8 cellular contexts compared by ENCODE assay signal in the genomic region with DNA sequence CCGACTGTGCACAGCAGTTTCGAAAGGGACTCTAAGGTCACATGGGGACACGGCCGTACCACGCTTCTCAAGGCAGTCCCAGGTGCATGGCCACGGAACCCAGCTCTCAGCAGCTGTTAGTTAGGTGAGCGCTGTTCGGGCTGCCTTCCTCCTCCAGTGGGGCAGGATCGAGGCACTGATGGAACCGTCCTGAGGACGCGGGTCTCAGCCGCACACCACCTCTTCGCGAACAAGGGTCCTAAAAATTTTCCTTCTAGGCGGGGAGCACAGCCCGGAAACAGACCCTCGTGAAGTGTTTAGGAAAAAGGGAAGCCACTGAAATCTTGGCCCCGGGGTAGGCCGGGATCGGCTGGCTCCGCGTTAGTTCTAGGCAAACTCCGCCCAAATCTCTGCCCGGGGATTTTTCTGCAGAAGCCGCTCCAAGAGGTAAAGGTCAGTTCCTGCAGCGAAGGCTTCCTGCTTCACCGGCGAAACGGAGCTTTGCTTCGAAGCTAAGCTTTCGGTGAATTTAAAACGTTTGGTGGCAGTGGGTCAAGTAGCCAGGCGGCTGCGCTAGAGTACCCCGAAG. TPM values are rescaled to one million over a fixed set of nuclear protein-coding genes. Genes with fewer than 3 reads are reported as not detected.
A peak's percentile ranks its signal among the peaks of the same experiment; 100 is the strongest.
DNase-seq lines count a peak whose midpoint lies in the region; ATAC-seq and TF ChIP-seq lines count a peak whose summit lies in the region.

No MANE protein-coding gene starts in this region.

- POLR2A ChIA-PET in BJ (lab: Charles Lee), result no interaction called here

- H3K27ac Mint-ChIP-seq in activated naive CD4-positive, alpha-beta T cell treated with anti-CD3 and anti-CD28 coated beads, Interleukin-2, amount 50 U/mL, for 72 hours, result no peak overlapping the region

- no peak for DNase-seq in BJ (ENCODE audit: low read depth)
- DNase-seq in activated naive CD4-positive, alpha-beta T cell treated with anti-CD3 and anti-CD28 coated beads, Interleukin-2, amount 50 U/mL, for 72 hours (ENCODE audit: low spot score in 2 of 2), result peak in 1 of 2 donors; percentile 8
- DNase-seq in activated CD8-positive, alpha-beta memory T cell treated with anti-CD3 and anti-CD28 coated beads, Interleukin-2, amount 50 U/mL, for 4 hours, result no peak
- no peak for DNase-seq in central memory CD4-positive, alpha-beta T cell

- no peaks in the 10 kb centered on the region for H3K9me3 Mint-ChIP-seq in activated naive CD4-positive, alpha-beta T cell treated with anti-CD3 and anti-CD28 coated beads, Interleukin-2, amount 50 U/mL, for 72 hours

- H3K27me3 ChIP-seq in BJ (ENCODE audit: control insufficient read depth, insufficient read depth, low read length), result peaks cover 40% of the 10 kb centered on the region
- H3K27me3 ChIP-seq in HUES64 (ENCODE audit: insufficient read depth, low read length), result peaks cover 87% of the 10 kb centered on the region
- peaks cover 92% of the 10 kb centered on the region for H3K27me3 ChIP-seq in iPS-18a (ENCODE audit: control insufficient read depth, insufficient read depth, low read length)
- peaks cover 74% of the 10 kb centered on the region for H3K27me3 ChIP-seq in skeletal muscle satellite cell (ENCODE audit: control insufficient read depth, insufficient read depth, low read length)

- whole genome bisulfite sequencing in HUES64, result 8% methylated on average over 36 of the region's 36 CpGs

- peak; percentile 6 to 55 for ATAC-seq in activated naive CD4-positive, alpha-beta T cell treated with anti-CD3 and anti-CD28 coated beads, Interleukin-2, amount 50 U/mL, for 72 hours
- ATAC-seq in HG03196 (IDR thresholded peaks at IDR 0.05; ENCODE audit: unreplicated experiment), result no peak

- no peak for TF ChIP-seq CTCF in BJ (IDR thresholded peaks at IDR 0.05; ENCODE audit: insufficient read depth, low read depth, low read length)

- H3K9me3 ChIP-seq in HUES64 (ENCODE audit: insufficient read depth, low read depth, low read length) (no peaks in the 10 kb centered on the region), iPS-18a (ENCODE audit: control insufficient read depth, low read depth, low read length) (no peaks in the 10 kb centered on the region), skeletal muscle satellite cell (replicated peaks; ENCODE audit: low read length) (no peaks in the 10 kb centered on the region)

- 0 out of 2 replicates have a peak, but pooled peaks cover 7% of the 10 kb centered on the region for H3K4me1 ChIP-seq in HUES64 (ENCODE audit: insufficient read depth, low read length)
- H3K4me1 ChIP-seq in iPS-18a (ENCODE audit: control insufficient read depth, low read depth, low read length), result peaks cover 15% of the 10 kb centered on the region
- peaks cover 7% of the 10 kb centered on the region for H3K4me1 ChIP-seq in skeletal muscle satellite cell (ENCODE audit: control insufficient read depth, insufficient read depth, low read length)

- CTCF ChIA-PET in BJ (lab: Yijun Ruan, JAX), result interaction anchor here (0.7 to 3.5 kb wide), 3 partner anchors 10 to 635 kb away, joined by 3 to 21 read pairs (median 4); no protein-coding TSS in a partner anchor

- H3K36me3 Mint-ChIP-seq in activated naive CD4-positive, alpha-beta T cell treated with anti-CD3 and anti-CD28 coated beads, Interleukin-2, amount 50 U/mL, for 72 hours, result peaks cover 0 to 9% of the 10 kb centered on the region in 2 donors

- H3K27ac ChIP-seq in HUES64 (ENCODE audit: low read depth, low read length) (no peak overlapping the region), iPS-18a (ENCODE audit: low read length) (no peak overlapping the region)

- peak overlapping the region; percentile 85 for H3K4me2 ChIP-seq in skeletal muscle satellite cell (ENCODE audit: low read length)

- H3K4me3 ChIP-seq in BJ (ENCODE audit: low read depth, low read length) (peak overlapping the region; percentile 19), HUES64 (ENCODE audit: low read length) (peak overlapping the region; percentile 42), iPS-18a (ENCODE audit: low read length) (peak overlapping the region; percentile 57), skeletal muscle satellite cell (ENCODE audit: low read length) (peak overlapping the region; percentile 49)

- H3K36me3 ChIP-seq in BJ (ENCODE audit: control insufficient read depth, insufficient read depth, low read length) (no peaks in the 10 kb centered on the region), HUES64 (ENCODE audit: insufficient read depth, low read length) (no peaks in the 10 kb centered on the region), iPS-18a (ENCODE audit: control insufficient read depth, low read depth, low read length) (no peaks in the 10 kb centered on the region), skeletal muscle satellite cell (ENCODE audit: insufficient read depth, low read length) (no peaks in the 10 kb centered on the region)

- H3K9ac ChIP-seq in HUES64 (ENCODE audit: low read depth, low read length) (no peak overlapping the region), iPS-18a (ENCODE audit: low read length) (no peak overlapping the region), skeletal muscle satellite cell (ENCODE audit: low read depth, low read length) (no peak overlapping the region)

RNA-seq across cellular contexts. Expression of a gene that starts 0.8 kb away (rescaled TPM):
- not detected in 2 replicates for polyA plus RNA-seq in BJ (2011; rRNA removed)
- not detected in 2 replicates for polyA minus RNA-seq in BJ (2011; rRNA and poly(A)+ RNA removed)
- 0.15 TPM for polyA plus RNA-seq in HUES64 (2013, experiment 1 of 2)
- polyA plus RNA-seq in HUES64 (2013, experiment 2 of 2), result not detected
- 1 to 10 TPM; 1.5 to 2.7 TPM for total RNA-seq in activated naive CD4-positive, alpha-beta T cell treated with anti-CD3 and anti-CD28 coated beads, Interleukin-2, amount 50 U/mL, for 72 hours
- total RNA-seq in skeletal muscle satellite cell (2012; rRNA removed), result 0.44 TPM in 1 of 2 replicates, not detected in the other

RNA-seq across cellular contexts. Expression of a gene that starts 31.1 kb away (rescaled TPM):
- polyA plus RNA-seq in BJ (2011; rRNA removed), result 0.05 and 0.13 TPM in 2 replicates
- 0.09 and 0.21 TPM in 2 replicates for polyA minus RNA-seq in BJ (2011; rRNA and poly(A)+ RNA removed)
- 0.10 TPM for polyA plus RNA-seq in HUES64 (2013, experiment 1 of 2)
- polyA plus RNA-seq in HUES64 (2013, experiment 2 of 2), result 0.19 TPM
- under 1 TPM in 1 of 2 donors, not detected in 1; 0.45 TPM for total RNA-seq in activated naive CD4-positive, alpha-beta T cell treated with anti-CD3 and anti-CD28 coated beads, Interleukin-2, amount 50 U/mL, for 72 hours
- total RNA-seq in skeletal muscle satellite cell (2012; rRNA removed), result 1.5 and 1.7 TPM in 2 replicates

RNA-seq across cellular contexts. Expression of a gene that starts 40.1 kb away (rescaled TPM):
- polyA plus RNA-seq in BJ (2011; rRNA removed), result not detected in 2 replicates
- not detected in 2 replicates for polyA minus RNA-seq in BJ (2011; rRNA and poly(A)+ RNA removed)
- not detected for polyA plus RNA-seq in HUES64 (2013, experiment 1 of 2)
- polyA plus RNA-seq in HUES64 (2013, experiment 2 of 2), result not detected
- total RNA-seq in activated naive CD4-positive, alpha-beta T cell treated with anti-CD3 and anti-CD28 coated beads, Interleukin-2, amount 50 U/mL, for 72 hours, result 1 to 10 TPM; 1.3 to 4.7 TPM
- total RNA-seq in skeletal muscle satellite cell (2012; rRNA removed), result not detected in 2 replicates
